20 cellular contexts compared by ENCODE assay signal in the genomic region with DNA sequence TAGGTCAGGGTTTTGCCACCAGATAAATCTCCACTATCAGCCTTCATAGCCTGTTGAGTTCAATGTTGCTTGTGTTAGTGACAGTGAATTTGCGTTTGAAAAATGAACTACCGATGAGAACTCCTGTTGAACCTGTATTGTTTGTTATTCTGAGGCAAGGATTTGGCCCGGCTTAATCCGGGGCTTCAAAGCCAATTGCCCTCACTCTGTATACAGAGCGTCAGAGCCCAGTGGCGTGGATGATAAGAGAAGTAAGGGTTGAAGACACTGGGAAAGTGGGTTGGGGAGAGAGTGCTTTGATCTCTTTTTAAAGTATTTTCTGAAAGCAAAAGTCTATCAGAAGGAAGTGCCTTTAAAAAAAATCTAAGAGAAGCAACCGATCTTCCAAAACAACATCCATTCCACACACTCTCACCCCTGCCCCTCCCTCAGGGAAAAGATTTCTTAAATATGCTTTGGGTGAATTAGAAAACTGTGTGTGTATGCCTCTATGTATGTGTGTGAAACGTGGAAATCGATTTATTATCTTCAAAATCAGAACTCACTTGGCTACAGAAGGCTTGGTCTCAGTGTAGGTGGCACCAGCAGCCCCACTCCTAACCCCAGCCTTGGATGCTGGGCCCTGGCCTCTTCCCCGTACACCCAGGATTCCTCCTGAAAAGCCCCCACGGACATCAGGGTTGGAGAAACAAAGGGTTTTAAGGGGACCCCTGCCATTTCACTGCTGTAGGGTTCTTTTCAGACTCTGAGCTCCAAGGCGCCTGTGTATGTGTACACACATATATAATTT. TPM values are rescaled to one million over a fixed set of nuclear protein-coding genes. Genes with fewer than 3 reads are reported as not detected.
DNase-seq lines count a peak whose midpoint lies in the region; ATAC-seq and TF ChIP-seq lines count a peak whose summit lies in the region.
"Had no signal": no experiment of that assay in that cellular context is flagged by ENCODE, and none has a peak within 500 bp of the region (broad histone marks: within the 10 kb centered on the region; RNA-seq: fewer than 3 reads in every experiment).

No MANE protein-coding gene starts in this region.

- H3K4me3 Mint-ChIP-seq in activated CD4-positive, alpha-beta T cell treated with anti-CD3 and anti-CD28 coated beads, Interleukin-2, amount 10 ng/mL, durations not matched to agents 24 days and 14 days = no peak overlapping the region

- H3K9me3 Mint-ChIP-seq in activated CD4-positive, alpha-beta T cell treated with anti-CD3 and anti-CD28 coated beads, Interleukin-2, amount 10 ng/mL, durations not matched to agents 24 days and 14 days = no peaks in the 10 kb centered on the region

- no peaks in the 10 kb centered on the region for H3K36me3 Mint-ChIP-seq in activated CD4-positive, alpha-beta T cell treated with anti-CD3 and anti-CD28 coated beads, Interleukin-2, amount 10 ng/mL, durations not matched to agents 24 days and 14 days (ENCODE audit: low read depth)

- H3K36me3 ChIP-seq in left lung = no peaks in the 10 kb centered on the region
- H3K36me3 ChIP-seq: BE2C, esophagus muscularis mucosa had no signal

- no peak for TF ChIP-seq CTCF in left lung (IDR thresholded peaks at IDR 0.05)

- intact Hi-C loops in left lung (cut with DNase I) = no loop called here
- intact Hi-C loops in activated CD4-positive, alpha-beta T cell treated with anti-CD3 and anti-CD28 coated beads, Interleukin-2, amount 10 ng/mL, durations not matched to agents 24 days and 14 days (cut with micrococcal nuclease) = no loop called here

- H3K4me3 ChIP-seq in left lung = no peak overlapping the region

- DNase-seq in activated T-cell treated with anti-CD3 and anti-CD28 coated beads, Interleukin-2, amount 50 U/mL, for 48 hours = peak; percentile 10 to 14
- DNase-seq in activated T-cell treated with anti-CD3 and anti-CD28 coated beads, Interleukin-2, amount 50 U/mL, for 1 hour = no peak
- DNase-seq in OCI-M1 (lab: John Stamatoyannopoulos, UW) = peak; percentile 12
- DNase-seq in left lung = no peak
- DNase-seq in stimulated activated CD8-positive, alpha-beta memory T cell treated with anti-CD3 and anti-CD28 coated beads, Interleukin-4, amount 100 ng/mL, for 48 hours = peak; percentile 22
- no peak for DNase-seq in activated CD4-positive, alpha-beta T cell treated with anti-CD3 and anti-CD28 coated beads, Interleukin-2, amount 10 ng/mL, durations not matched to agents 24 days and 14 days
- DNase-seq in globus pallidus (ENCODE audit: low spot score) = no peak
- DNase-seq: activated CD4-positive, alpha-beta T cell treated with anti-CD3 and anti-CD28 coated beads, Interleukin-2, amount 50 U/mL, for 1 hour; activated naive CD4-positive, alpha-beta T cell treated with anti-CD3 and anti-CD28 coated beads, Interleukin-2, amount 50 U/mL, for 16 hours; BE2C; effector CD8-positive, alpha-beta T cell; left cardiac atrium; MM.1S; NCI-H2171; SW 1271 had no signal

- H3K27me3 ChIP-seq in left lung = peaks cover 65 to 87% of the 10 kb centered on the region in 2 donors
- H3K27me3 ChIP-seq: BE2C had no signal

- H3K27me3 Mint-ChIP-seq in activated CD4-positive, alpha-beta T cell treated with anti-CD3 and anti-CD28 coated beads, Interleukin-2, amount 10 ng/mL, durations not matched to agents 24 days and 14 days = peaks cover 71% of the 10 kb centered on the region

- no peaks in the 10 kb centered on the region for H3K9me3 ChIP-seq in left lung
- H3K9me3 ChIP-seq: BE2C, esophagus muscularis mucosa had no signal

- peak overlapping the region; percentile 7 to 76 for H3K27ac ChIP-seq in left lung
- H3K27ac ChIP-seq: esophagus muscularis mucosa, HL-60 had no signal

- peaks cover 3 to 18% of the 10 kb centered on the region in 2 donors for H3K4me1 ChIP-seq in left lung
- H3K4me1 ChIP-seq: BE2C had no signal

- peaks cover 8% of the 10 kb centered on the region for H3K4me1 Mint-ChIP-seq in activated CD4-positive, alpha-beta T cell treated with anti-CD3 and anti-CD28 coated beads, Interleukin-2, amount 10 ng/mL, durations not matched to agents 24 days and 14 days

- ATAC-seq in left lung (peak; percentile 8), GM18520 (IDR thresholded peaks at IDR 0.05; ENCODE audit: unreplicated experiment) (no peak)
- ATAC-seq: left cardiac atrium, Right ventricle myocardium inferior had no signal

- no peak overlapping the region for H3K27ac Mint-ChIP-seq in activated CD4-positive, alpha-beta T cell treated with anti-CD3 and anti-CD28 coated beads, Interleukin-2, amount 10 ng/mL, durations not matched to agents 24 days and 14 days

RNA-seq across cellular contexts. Expression of gene TBX4, which starts 8.8 kb away (rescaled TPM):
- total RNA-seq in left lung = 10 to 100 TPM; 21.2 to 29.3 TPM
- not detected in 2 replicates for total RNA-seq in activated CD4-positive, alpha-beta T cell treated with anti-CD3 and anti-CD28 coated beads, Interleukin-2, amount 10 ng/mL, durations not matched to agents 24 days and 14 days
- total RNA-seq: chondrocyte, esophagus muscularis mucosa, left cardiac atrium, Right ventricle myocardium inferior had no signal

Comparison
In these comparisons a context has a peak if more than half of its experiments do, and no peak if none do; other contexts are left out.
1. DNase-seq: peak in activated T-cell treated with anti-CD3 and anti-CD28 coated beads, Interleukin-2, amount 50 U/mL, for 48 hours (2 of 2), OCI-M1 (single experiment) and stimulated activated CD8-positive, alpha-beta memory T cell treated with anti-CD3 and anti-CD28 coated beads, Interleukin-4, amount 100 ng/mL, for 48 hours (single experiment); none in activated T-cell treated with anti-CD3 and anti-CD28 coated beads, Interleukin-2, amount 50 U/mL, for 1 hour (single experiment), left lung (0 of 2), activated CD4-positive, alpha-beta T cell treated with anti-CD3 and anti-CD28 coated beads, Interleukin-2, amount 10 ng/mL, durations not matched to agents 24 days and 14 days (single experiment) and globus pallidus (single experiment).
2. RNA of gene TBX4, which starts 8.8 kb away (total RNA-seq): 21.2 to 29.3 TPM in left lung; not detected in activated CD4-positive, alpha-beta T cell treated with anti-CD3 and anti-CD28 coated beads, Interleukin-2, amount 10 ng/mL, durations not matched to agents 24 days and 14 days; every median in the first group is over 10 times any median in the second.